Comparison of ENCODE assay signal across 26 cellular contexts in the genomic region with DNA sequence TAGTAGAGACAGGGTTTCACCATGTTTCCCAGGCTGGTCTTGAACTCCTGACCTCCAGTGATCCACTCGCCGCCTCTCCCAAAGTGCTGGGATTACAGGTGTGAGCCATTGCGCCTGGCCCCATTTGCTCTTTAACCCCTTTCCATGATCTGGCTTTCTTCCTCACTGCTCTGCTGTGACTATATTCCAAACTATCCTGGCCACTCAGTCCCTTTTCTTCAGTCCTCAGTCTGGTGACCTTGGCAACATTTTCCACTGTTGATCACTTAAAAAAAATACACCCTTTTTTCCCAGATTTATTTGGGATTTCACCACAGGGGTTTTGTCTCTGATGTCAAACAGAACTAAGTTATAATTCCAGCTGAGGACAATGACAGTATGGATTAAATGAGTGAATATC. TPM values are rescaled to one million over a fixed set of nuclear protein-coding genes. Genes with fewer than 3 reads are reported as not detected.
DNase-seq lines count a peak whose midpoint lies in the region; ATAC-seq, FAIRE-seq and TF ChIP-seq lines count a peak whose summit lies in the region.
"Had no signal": no experiment of that assay in that cellular context is flagged by ENCODE, and none has a peak within 500 bp of the region (broad histone marks: within the 10 kb centered on the region; RNA-seq: fewer than 3 reads in every experiment).

No MANE protein-coding gene starts in this region.

- no peaks in the 10 kb centered on the region for H3K36me3 Mint-ChIP-seq in nephron (ENCODE audit: low read depth)
- H3K36me3 Mint-ChIP-seq in mesothelial cell of epicardium, result no peaks in the 10 kb centered on the region
- H3K36me3 Mint-ChIP-seq: CD14-positive monocyte, IgD-negative memory B cell had no signal

- H3K9me3 ChIP-seq in HepG2 (ENCODE audit: low read length) (no peaks in the 10 kb centered on the region), right lobe of liver (no peaks in the 10 kb centered on the region)
- H3K9me3 ChIP-seq: upper lobe of right lung had no signal

- TF ChIP-seq POLR2A in HepG2 (IDR thresholded peaks at IDR 0.05; ENCODE audit: insufficient read depth in 1 of 2, low read depth in 2 of 2, low read length in 2 of 2) (no peak), right lobe of liver (IDR thresholded peaks at IDR 0.05) (no peak), H54 (IDR thresholded peaks at IDR 0.05; ENCODE audit: low read depth, low read length) (no peak)

- H2AFZ ChIP-seq in HepG2 (ENCODE audit: low read length), result no peak overlapping the region

- no peaks in the 10 kb centered on the region for H3K27me3 Mint-ChIP-seq in nephron (ENCODE audit: low read depth)
- H3K27me3 Mint-ChIP-seq in mesothelial cell of epicardium (ENCODE audit: low read depth), result no peaks in the 10 kb centered on the region
- H3K27me3 Mint-ChIP-seq: IgD-negative memory B cell; stimulated activated naive CD8-positive, alpha-beta T cell treated with anti-CD3 and anti-CD28 coated beads, Interleukin-15, amount 100 ng/mL, for 72 hours had no signal

- H3K4me2 ChIP-seq in HepG2 (ENCODE audit: low read depth, low read length), result no peak overlapping the region

- POLR2A ChIA-PET in HepG2 (lab: Yijun Ruan, JAX), result no interaction called here

- H3K4me3 ChIP-seq in HepG2 (replicated peaks in 1 of 3; ENCODE audit: insufficient read depth in 1 of 3, low read depth in 2 of 3, low read length in 3 of 3) (no peak overlapping the region), right lobe of liver (no peak overlapping the region), brain microvascular endothelial cell (ENCODE audit: low read depth, low read length) (no peak overlapping the region)
- H3K4me3 ChIP-seq: upper lobe of right lung had no signal

- H3K4me3 Mint-ChIP-seq in nephron (no peak overlapping the region), mesothelial cell of epicardium (no peak overlapping the region)
- H3K4me3 Mint-ChIP-seq: CD14-positive monocyte; H9; IgD-negative memory B cell; stimulated activated naive CD8-positive, alpha-beta T cell treated with anti-CD3 and anti-CD28 coated beads, Interleukin-15, amount 100 ng/mL, for 72 hours had no signal

- CTCF ChIA-PET in HepG2 (lab: Yijun Ruan, JAX; ENCODE audit: low intra/inter-chr PET ratio, low total read pairs), result no interaction called here

- TF ChIP-seq RAD21 in HepG2 (CRISPR knock-in tag; IDR thresholded peaks at IDR 0.05), result no peak

- H4K20me1 ChIP-seq in HepG2 (ENCODE audit: insufficient read depth, low read length), result no peaks in the 10 kb centered on the region

- in situ Hi-C loops in HepG2 (cut with HindIII; ENCODE audit: extremely low pct_ligation_motif_present, low pct_unique_long_range_greater_than_20kb) (no loop called here), brain microvascular endothelial cell (cut with HindIII; ENCODE audit: low pct_ligation_motif_present, low sequenced_read_pairs) (no loop called here)

- H3K9ac ChIP-seq in HepG2 (ENCODE audit: insufficient read depth, low read depth, low read length), result no peak overlapping the region

- 43% methylated on average over 3 of the region's 3 CpGs for WGBS in HepG2 (ENCODE audit: low lambda C conversion rate)
- WGBS in right lobe of liver (ENCODE audit: insufficient coverage, low coverage, low lambda C conversion rate, missing lambda C conversion rate), result 47% methylated on average over 3 of the region's 3 CpGs

- H3K27ac Mint-ChIP-seq in nephron (peak overlapping the region in 2 of 3 experiments; percentile 72 to 93), mesothelial cell of epicardium (no peak overlapping the region)
- H3K27ac Mint-ChIP-seq: H9, IgD-negative memory B cell had no signal

- no peak for TF ChIP-seq EP300 in HepG2 (IDR thresholded peaks at IDR 0.05; ENCODE audit: low read depth in 2 of 2, low read length in 2 of 2)
- TF ChIP-seq EP300 in HepG2 (CRISPR knock-in tag; IDR thresholded peaks at IDR 0.05; ENCODE audit: borderline replicate concordance), result no peak

- intact Hi-C loops in HepG2 (cut with micrococcal nuclease; ENCODE audit: unreplicated experiment), result loop anchor here (10.0 kb wide), 1 partner anchor 486 kb away; a partner anchor contains a TSS
- intact Hi-C loops in right lobe of liver (cut with DNase I), result no loop called here

- no peaks in the 10 kb centered on the region for H3K79me2 ChIP-seq in HepG2 (ENCODE audit: insufficient read depth, low read length)

- no peaks in the 10 kb centered on the region for H3K36me3 ChIP-seq in HepG2 (replicated peaks in 1 of 2; ENCODE audit: control insufficient read depth in 1 of 2, insufficient read depth in 2 of 2, low read length in 2 of 2)
- H3K36me3 ChIP-seq in right lobe of liver, result no peaks in the 10 kb centered on the region
- H3K36me3 ChIP-seq in brain microvascular endothelial cell (replicated peaks), result no peaks in the 10 kb centered on the region
- H3K36me3 ChIP-seq: upper lobe of right lung had no signal

- peak overlapping the region; percentile 71 for H3K27ac ChIP-seq in HepG2 (ENCODE audit: extremely low read length, insufficient read depth, low read length)
- no peak overlapping the region for H3K27ac ChIP-seq in right lobe of liver
- peak overlapping the region; percentile 93 for H3K27ac ChIP-seq in brain microvascular endothelial cell
- H3K27ac ChIP-seq: upper lobe of right lung had no signal

- H3K4me1 Mint-ChIP-seq in nephron (peaks cover 5% of the 10 kb centered on the region), mesothelial cell of epicardium (peaks cover 2% of the 10 kb centered on the region)
- H3K4me1 Mint-ChIP-seq: IgD-negative memory B cell had no signal

- BruUV-seq in HepG2 (replicated peaks; lab: Mats Ljungman, UMichigan), result no TSS peak

- H3K9me3 Mint-ChIP-seq in nephron, result no peaks in the 10 kb centered on the region
- no peaks in the 10 kb centered on the region for H3K9me3 Mint-ChIP-seq in mesothelial cell of epicardium
- H3K9me3 Mint-ChIP-seq: activated T-helper 2 cell treated with anti-CD3 and anti-CD28 coated beads, Interferon-gamma antibody, Interleukin-2, Interleukin-4, amounts not matched to agents 10 μg/mL and 5 μg/mL and 100 μg/mL, durations not matched to agents 14 hours and 24 hours and 36 hours; IgD-negative memory B cell; stimulated activated naive CD8-positive, alpha-beta T cell treated with anti-CD3 and anti-CD28 coated beads, Interleukin-15, amount 100 ng/mL, for 72 hours had no signal

- DNase-seq in HepG2 (ENCODE audit: low spot score), result peak; percentile 36
- no peak for DNase-seq in right lobe of liver
- DNase-seq in brain microvascular endothelial cell, result no peak
- no peak for DNase-seq in H54 (ENCODE audit: insufficient read length, low spot score)
- DNase-seq in stimulated activated CD4-positive, alpha-beta T cell treated with anti-CD3 and anti-CD28 coated beads, Interleukin-2, amount 100 ng/mL, for 24 hours, result no peak
- no peak for DNase-seq in ureter (ENCODE audit: low spot score)
- DNase-seq in mesothelial cell of epicardium (ENCODE audit: low spot score in 2 of 2, unreplicated experiment in 2 of 2), result no peak
- DNase-seq: activated CD4-positive, CD25-positive, alpha-beta regulatory T cell treated with anti-CD3 and anti-CD28 coated beads, Interleukin-2, amount 50 U/mL, for 72 hours; dermis blood vessel endothelial cell; H9; MM.1S; NCI-H1694 treated with DMSO at 0.1 percent for 48 hours; NCI-H748 treated with DMSO at 0.1 percent for 48 hours; occipital lobe; right cardiac atrium; stimulated activated naive CD8-positive, alpha-beta T cell treated with anti-CD3 and anti-CD28 coated beads, Interleukin-15, amount 100 ng/mL, for 72 hours; upper lobe of right lung had no signal

- peaks cover 80% of the 10 kb centered on the region for H3K4me1 ChIP-seq in HepG2 (ENCODE audit: insufficient read depth, low read length)
- H3K4me1 ChIP-seq in right lobe of liver, result no peaks in the 10 kb centered on the region
- H3K4me1 ChIP-seq: upper lobe of right lung had no signal

- no peaks in the 10 kb centered on the region for H3K27me3 ChIP-seq in HepG2 (ENCODE audit: control insufficient read depth in 1 of 2, insufficient read depth in 2 of 2, low read length in 2 of 2)
- H3K27me3 ChIP-seq in right lobe of liver, result no peaks in the 10 kb centered on the region
- no peaks in the 10 kb centered on the region for H3K27me3 ChIP-seq in brain microvascular endothelial cell (replicated peaks)
- H3K27me3 ChIP-seq: upper lobe of right lung had no signal

- ATAC-seq in HepG2 (no peak), right lobe of liver (no peak)
- ATAC-seq: left lobe of liver, right cardiac atrium, upper lobe of right lung had no signal

- TF ChIP-seq CTCF in HepG2 (CRISPR knock-in tag; IDR thresholded peaks at IDR 0.05), result no peak
- no peak for TF ChIP-seq CTCF in right lobe of liver (IDR thresholded peaks at IDR 0.05)
- no peak for TF ChIP-seq CTCF in brain microvascular endothelial cell (IDR thresholded peaks at IDR 0.05; ENCODE audit: low read depth, low read length, missing control alignments)
- no peak for TF ChIP-seq CTCF in nephron (IDR thresholded peaks at IDR 0.05; ENCODE audit: unreplicated experiment in 3 of 3)
- no peak for TF ChIP-seq CTCF in mesothelial cell of epicardium (IDR thresholded peaks at IDR 0.05; ENCODE audit: unreplicated experiment)

- no peak for FAIRE-seq in HepG2 (lab: Jason Lieb, UNC)
- FAIRE-seq in H54 (lab: Jason Lieb, UNC), result no peak
- FAIRE-seq: frontal cortex, GM12891 had no signal

RNA-seq across cellular contexts. Expression of a gene that starts 24.5 kb away (rescaled TPM):
- total RNA-seq in HepG2 (2016; rRNA removed; fragmentation: Illumina TruSeq; extraction: Trizol) (not detected in 2 replicates), right lobe of liver (not detected), ureter (not detected), mesothelial cell of epicardium (not detected in 3 replicates)
- total RNA-seq in HepG2 (2016; cell fraction: cytosol; rRNA removed; fragmentation: Illumina TruSeq; extraction: Trizol; ENCODE audit: low read depth), result not detected in 2 replicates
- not detected in 2 replicates for total RNA-seq in HepG2 (2016; cell fraction: insoluble cytoplasmic fraction; rRNA removed; fragmentation: Illumina TruSeq; extraction: Trizol)
- not detected in 2 replicates for total RNA-seq in HepG2 (2016; cell fraction: membrane; rRNA removed; fragmentation: Illumina TruSeq; extraction: Trizol)
- not detected in 2 replicates for total RNA-seq in HepG2 (2016; cell fraction: nucleus; rRNA removed; fragmentation: Illumina TruSeq; extraction: Trizol)
- polyA plus RNA-seq in HepG2 (2011; rRNA removed), result 0.05 and 0.12 TPM in 2 replicates
- 0.05 and 0.13 TPM in 2 replicates for polyA plus RNA-seq in HepG2 (2011; cell fraction: cytosol; rRNA removed)
- polyA plus RNA-seq in HepG2 (2011; cell fraction: nucleus; rRNA removed), result not detected in 2 replicates
- 0.11 and 0.31 TPM in 2 replicates for polyA plus RNA-seq in HepG2 (2012)
- not detected in 2 replicates for polyA plus RNA-seq in HepG2 (2016; cell fraction: cytosol; fragmentation: Illumina TruSeq; extraction: Trizol; ENCODE audit: low read depth)
- polyA plus RNA-seq in HepG2 (2016; cell fraction: insoluble cytoplasmic fraction; fragmentation: Illumina TruSeq; extraction: Trizol; ENCODE audit: low read depth), result not detected in 2 replicates
- polyA plus RNA-seq in HepG2 (2016; cell fraction: membrane; fragmentation: Illumina TruSeq; extraction: Trizol; ENCODE audit: low read depth), result not detected in 2 replicates
- not detected in 2 replicates for polyA plus RNA-seq in HepG2 (2016; cell fraction: nucleus; fragmentation: Illumina TruSeq; extraction: Trizol; ENCODE audit: insufficient read depth, low read depth)
- not detected in 2 replicates for polyA minus RNA-seq in HepG2 (2011; rRNA and poly(A)+ RNA removed; ENCODE audit: low replicate concordance)
- polyA minus RNA-seq in HepG2 (2011; cell fraction: cytosol; rRNA and poly(A)+ RNA removed), result not detected in 2 replicates
- 0.25 TPM in 1 of 2 replicates, not detected in the other for polyA minus RNA-seq in HepG2 (2011; cell fraction: nucleus; rRNA and poly(A)+ RNA removed)
- total RNA-seq: activated CD8-positive, alpha-beta memory T cell treated with anti-CD3 and anti-CD28 coated beads for 36 hours; activated T-helper 2 cell treated with anti-CD3 and anti-CD28 coated beads, Interferon-gamma antibody, Interleukin-2, Interleukin-4, amounts not matched to agents 10 μg/mL and 5 μg/mL and 100 μg/mL, durations not matched to agents 14 hours and 24 hours and 36 hours; dermis blood vessel endothelial cell; frontal cortex; H9; left lobe of liver; occipital lobe; OCI-LY7; right cardiac atrium; upper lobe of right lung had no signal
- polyA plus RNA-seq: CD14-positive monocyte, IgD-negative memory B cell, right cardiac atrium had no signal

Comparison
In these comparisons a context has a peak if more than half of its experiments do, and no peak if none do; other contexts are left out.
1. H3K27ac ChIP-seq: peak in HepG2 (single experiment) and brain microvascular endothelial cell (single experiment); none in right lobe of liver (0 of 3).